In genomic region chr1:161088587-161089110, GRCh38 we compare ENCODE assay signal across 13 cellular contexts. TPM values are rescaled to one million over a fixed set of nuclear protein-coding genes. Genes with fewer than 3 reads are reported as not detected.
DNase-seq lines count a peak whose midpoint lies in the region; ATAC-seq and TF ChIP-seq lines count a peak whose summit lies in the region.
"Had no signal": no experiment of that assay in that cellular context is flagged by ENCODE, and none has a peak within 500 bp of the region (broad histone marks: within the 10 kb centered on the region; RNA-seq: fewer than 3 reads in every experiment).

No MANE protein-coding gene starts in this region.

- peak overlapping the region; percentile 29 for H3K4me2 ChIP-seq in mammary epithelial cell (ENCODE audit: insufficient read depth, low read depth, low read length)

- intact Hi-C loops in mammary epithelial cell (cut with micrococcal nuclease) = no loop called here
- intact Hi-C loops in upper lobe of right lung (cut with DNase I) = no loop called here

- H4K20me1 ChIP-seq in mammary epithelial cell (ENCODE audit: insufficient read depth, low read length) = no peaks in the 10 kb centered on the region

- H3K4me3 ChIP-seq in mammary epithelial cell (replicated peaks in 1 of 3; ENCODE audit: insufficient read depth in 1 of 3, low read depth in 2 of 3, low read length in 3 of 3) (peak overlapping the region in 1 of 3 experiments; percentile 46), upper lobe of right lung (peak overlapping the region; percentile 39)
- H3K4me3 ChIP-seq: thyroid gland had no signal

- H3K36me3 ChIP-seq in mammary epithelial cell (ENCODE audit: insufficient read depth, low read length) = no peaks in the 10 kb centered on the region
- H3K36me3 ChIP-seq in upper lobe of right lung = no peaks in the 10 kb centered on the region
- H3K36me3 ChIP-seq: thyroid gland had no signal

- dilution Hi-C loops in mammary epithelial cell (cut with HindIII; ENCODE audit: low sequenced_read_pairs) = loop anchor here (25.0 kb wide), 1 partner anchor 251 kb away; no protein-coding TSS in a partner anchor

- no TSS peak for BruUV-seq in mammary epithelial cell (replicated peaks; lab: Mats Ljungman, UMichigan)

- no peak for TF ChIP-seq CTCF in mammary epithelial cell (conservative IDR thresholded peaks at IDR 0.05 in 1 of 2, IDR thresholded peaks at IDR 0.05 in 1 of 2; ENCODE audit: extremely low read depth in 1 of 2, insufficient read depth in 1 of 2, low read depth in 1 of 2, low read length in 2 of 2)
- no peak for TF ChIP-seq CTCF in upper lobe of right lung (IDR thresholded peaks at IDR 0.05)

- DNase-seq in DMS53 (lab: John Stamatoyannopoulos, UW) (peak; percentile 63), DMS53 treated with DMSO at 0.1 percent for 48 hours (lab: John Stamatoyannopoulos, UW; ENCODE audit: unreplicated experiment) (no peak), mammary epithelial cell (peak; percentile 89), kidney glomerular epithelial cell (lab: John Stamatoyannopoulos, UW) (peak; percentile 30), upper lobe of right lung (no peak), NCI-H2029 (lab: John Stamatoyannopoulos, UW) (no peak), iPS-NIHi11 (ENCODE audit: low spot score) (no peak)
- DNase-seq: activated CD4-positive, alpha-beta memory T cell treated with anti-CD3 and anti-CD28 coated beads for 36 hours; Karpas-422 had no signal

- 56% methylated on average over 3 of the region's 3 CpGs for WGBS in mammary epithelial cell (ENCODE audit: low coverage, missing lambda C conversion rate)

- H2AFZ ChIP-seq in mammary epithelial cell (ENCODE audit: low read depth, low read length) = no peak overlapping the region

- H3K79me2 ChIP-seq in mammary epithelial cell (ENCODE audit: insufficient read depth, low read length) = no peaks in the 10 kb centered on the region

- H3K9me3 ChIP-seq in mammary epithelial cell (replicated peaks; ENCODE audit: insufficient read depth, low read length) = no peaks in the 10 kb centered on the region
- H3K9me3 ChIP-seq in upper lobe of right lung = no peaks in the 10 kb centered on the region
- H3K9me3 ChIP-seq: thyroid gland had no signal

- H3K27ac ChIP-seq in mammary epithelial cell (ENCODE audit: insufficient read depth, low read depth, low read length) (peak overlapping the region; percentile 41), upper lobe of right lung (peak overlapping the region; percentile 60)
- H3K27ac ChIP-seq: thyroid gland had no signal

- in situ Hi-C loops in mammary epithelial cell (cut with MboI; ENCODE audit: low sequenced_read_pairs in 2 of 2) = loop anchor here in 1 of 2 donors (25.0 kb wide), 1 partner anchor 251 kb away; no protein-coding TSS in a partner anchor

- H3K27me3 ChIP-seq in mammary epithelial cell (ENCODE audit: insufficient read depth, low read length) = no peaks in the 10 kb centered on the region
- H3K27me3 ChIP-seq in upper lobe of right lung = no peaks in the 10 kb centered on the region
- H3K27me3 ChIP-seq: thyroid gland had no signal

- ATAC-seq in upper lobe of right lung = peak; percentile 49
- ATAC-seq in HG03025 (IDR thresholded peaks at IDR 0.05; ENCODE audit: low FRiP score, unreplicated experiment) = no peak
- ATAC-seq: left lobe of liver had no signal

- H3K9ac ChIP-seq in mammary epithelial cell (ENCODE audit: insufficient read depth, low read length) = peak overlapping the region; percentile 33

- CTCF ChIA-PET in mammary epithelial cell (lab: Charles Lee; ENCODE audit: low non-redundant PET) = no interaction called here

- H3K4me1 ChIP-seq in mammary epithelial cell (ENCODE audit: insufficient read depth, low read length) (peaks cover 52% of the 10 kb centered on the region), upper lobe of right lung (peaks cover 9% of the 10 kb centered on the region)

RNA-seq across cellular contexts. Expression of gene NECTIN4, which starts 0.7 kb away (rescaled TPM):
- total RNA-seq in mammary epithelial cell (10 to 100 TPM in 1 of 2 donors, 1 to 10 TPM in 1; 5.6 to 13.2 TPM), upper lobe of right lung (5.4 TPM)
- polyA plus RNA-seq in mammary epithelial cell = 5.5 TPM
- polyA minus RNA-seq in mammary epithelial cell = 53.4 TPM
- total RNA-seq: left lobe of liver had no signal

RNA-seq across cellular contexts. Expression of gene KLHDC9, which starts 9.5 kb away (rescaled TPM):
- 1 to 10 TPM; 3.0 to 3.8 TPM for total RNA-seq in mammary epithelial cell
- 1.7 TPM for polyA plus RNA-seq in mammary epithelial cell
- polyA minus RNA-seq in mammary epithelial cell = not detected
- total RNA-seq in upper lobe of right lung = 3.2 TPM

RNA-seq across cellular contexts. Expression of gene ARHGAP30, which starts 19.0 kb away (rescaled TPM):
- total RNA-seq in mammary epithelial cell (under 1 TPM; 0.17 to 0.26 TPM), upper lobe of right lung (38.0 TPM)
- polyA plus RNA-seq in mammary epithelial cell = 0.03 TPM
- polyA minus RNA-seq in mammary epithelial cell = not detected
- total RNA-seq: endothelial cell of umbilical vein had no signal
- polyA plus RNA-seq: endothelial cell of umbilical vein had no signal

RNA-seq across cellular contexts. Expression of gene PFDN2, which starts 29.2 kb away (rescaled TPM):
- total RNA-seq in mammary epithelial cell (100 to 1,000 TPM in 1 of 2 donors, 10 to 100 TPM in 1; 34.2 to 141 TPM), upper lobe of right lung (56.2 TPM)
- polyA plus RNA-seq in mammary epithelial cell = 181 TPM
- 12.6 TPM for polyA minus RNA-seq in mammary epithelial cell

RNA-seq across cellular contexts. Expression of gene NIT1, which starts 29.3 kb away (rescaled TPM):
- total RNA-seq in mammary epithelial cell (10 to 100 TPM; 31.3 to 51.1 TPM), upper lobe of right lung (42.1 TPM)
- polyA plus RNA-seq in mammary epithelial cell = 57.8 TPM
- 21.7 TPM for polyA minus RNA-seq in mammary epithelial cell

Comparison
In these comparisons a context has a peak if more than half of its experiments do, and no peak if none do; other contexts are left out.
1. DNase-seq: peak in DMS53 (single experiment), mammary epithelial cell (single experiment) and kidney glomerular epithelial cell (single experiment); none in DMS53 treated with DMSO at 0.1 percent for 48 hours (single experiment), upper lobe of right lung (single experiment), NCI-H2029 (single experiment) and iPS-NIHi11 (single experiment).
2. RNA of gene ARHGAP30, which starts 19.0 kb away (total RNA-seq): 38.0 TPM in upper lobe of right lung (single experiment); 0.17 to 0.26 TPM in mammary epithelial cell; every median in the first group is over 10 times any median in the second.